Comparison of ENCODE assay signal across 8 cellular contexts in the genomic region with DNA sequence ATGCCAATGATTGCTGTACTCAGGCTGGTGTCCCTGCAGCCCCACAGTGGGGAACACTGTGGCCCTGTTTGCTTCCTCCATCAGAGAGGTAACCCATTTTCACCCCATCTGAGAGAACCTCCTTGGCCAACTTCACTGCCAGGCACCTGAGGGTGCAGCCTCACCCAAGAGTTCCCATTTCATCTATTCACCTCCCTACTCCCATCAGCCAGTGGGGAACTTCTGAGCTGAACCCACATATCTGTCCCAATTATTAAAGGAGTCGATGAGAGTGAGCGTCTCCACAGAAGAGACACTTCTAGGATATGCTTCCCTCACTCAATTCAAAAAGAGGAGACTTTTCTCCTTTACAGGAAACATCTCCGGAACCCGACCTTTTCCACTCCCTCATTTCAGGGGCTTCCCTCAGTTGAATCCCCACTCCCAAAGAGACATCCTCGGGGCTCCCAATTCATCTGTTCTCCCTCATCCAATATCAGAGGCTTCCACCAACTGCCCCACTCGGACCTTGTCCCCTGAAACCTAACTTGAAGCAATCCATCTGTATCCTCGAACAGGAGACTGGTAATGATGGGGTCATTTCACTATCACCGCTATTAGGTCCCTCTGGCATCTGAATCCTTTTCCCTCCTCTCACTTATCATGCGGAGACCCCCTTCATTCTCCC. TPM values are rescaled to one million over a fixed set of nuclear protein-coding genes. Genes with fewer than 3 reads are reported as not detected.
A peak's percentile ranks its signal among the peaks of the same experiment; 100 is the strongest.
DNase-seq lines count a peak whose midpoint lies in the region; ATAC-seq lines count a peak whose summit lies in the region.

No MANE protein-coding gene starts in this region.

- no peaks in the 10 kb centered on the region for H3K27me3 Mint-ChIP-seq in activated CD4-positive, alpha-beta memory T cell treated with anti-CD3 and anti-CD28 coated beads for 36 hours

- peaks cover 81% of the 10 kb centered on the region for H3K4me1 Mint-ChIP-seq in activated CD4-positive, alpha-beta memory T cell treated with anti-CD3 and anti-CD28 coated beads for 36 hours (ENCODE audit: low read depth)

- no peaks in the 10 kb centered on the region for H3K27me3 ChIP-seq in H7 (ENCODE audit: control insufficient read depth, insufficient read depth, low read length)
- no peaks in the 10 kb centered on the region for H3K27me3 ChIP-seq in right cardiac atrium (ENCODE audit: control insufficient read depth, insufficient read depth)
- no peaks in the 10 kb centered on the region for H3K27me3 ChIP-seq in skeletal muscle satellite cell (ENCODE audit: control insufficient read depth, insufficient read depth, low read length)

- H3K36me3 Mint-ChIP-seq in activated CD4-positive, alpha-beta memory T cell treated with anti-CD3 and anti-CD28 coated beads for 36 hours, result peaks cover 19% of the 10 kb centered on the region

- peak overlapping the region; percentile 92 for H3K9ac ChIP-seq in skeletal muscle satellite cell (ENCODE audit: low read depth, low read length)

- H3K27ac Mint-ChIP-seq in activated CD4-positive, alpha-beta memory T cell treated with anti-CD3 and anti-CD28 coated beads for 36 hours, result peak overlapping the region; percentile 95

- WGBS in right cardiac atrium, result 9% methylated on average over 9 of the region's 9 CpGs

- peak overlapping the region; percentile 95 for H3K4me3 Mint-ChIP-seq in activated CD4-positive, alpha-beta memory T cell treated with anti-CD3 and anti-CD28 coated beads for 36 hours

- CTCF ChIA-PET in activated CD4-positive, alpha-beta memory T cell treated with anti-CD3 and anti-CD28 coated beads for 36 hours (lab: Charles Lee), result interaction anchor here (0.7 to 3.1 kb wide), 7 partner anchors 9 to 377 kb away, joined by 4 to 14 read pairs (median 5); partner anchors contain the start of gene PEDS1

- H3K4me2 ChIP-seq in skeletal muscle satellite cell (ENCODE audit: low read length), result peak overlapping the region; percentile 90

- peak overlapping the region; percentile 76 for H3K4me3 ChIP-seq in H7 (ENCODE audit: insufficient read depth, low read depth, low read length)
- H3K4me3 ChIP-seq in right cardiac atrium (ENCODE audit: low read length), result peak overlapping the region; percentile 99
- peak overlapping the region; percentile 78 for H3K4me3 ChIP-seq in skeletal muscle satellite cell (ENCODE audit: low read length)

- H3K27ac ChIP-seq in right cardiac atrium (ENCODE audit: low read length), result peak overlapping the region; percentile 100

- ATAC-seq in right cardiac atrium, result no peak
- ATAC-seq in HG02798 (IDR thresholded peaks at IDR 0.05; ENCODE audit: poor library complexity, unreplicated experiment), result no peak

- no peaks in the 10 kb centered on the region; the same call in 1 of the 2 replicates for H3K36me3 ChIP-seq in H7 (replicated peaks; ENCODE audit: control insufficient read depth, insufficient read depth, low read length)
- H3K36me3 ChIP-seq in skeletal muscle satellite cell (ENCODE audit: insufficient read depth, low read length), result peaks cover 17% of the 10 kb centered on the region

- H3K4me1 ChIP-seq in right cardiac atrium (ENCODE audit: control insufficient read depth, insufficient read depth, low read length) (peaks cover 37% of the 10 kb centered on the region), skeletal muscle satellite cell (ENCODE audit: control insufficient read depth, insufficient read depth, low read length) (peaks cover 70% of the 10 kb centered on the region)

- H3K9me3 ChIP-seq in right cardiac atrium (ENCODE audit: control insufficient read depth, low read length), result no peaks in the 10 kb centered on the region
- no peaks in the 10 kb centered on the region for H3K9me3 ChIP-seq in skeletal muscle satellite cell (replicated peaks; ENCODE audit: low read length)

- POLR2A ChIA-PET in activated CD4-positive, alpha-beta memory T cell treated with anti-CD3 and anti-CD28 coated beads for 36 hours (lab: Charles Lee), result interaction anchor here (1.7 kb wide), 1 partner anchor 54 kb away, joined by 5 read pairs; no protein-coding TSS in a partner anchor

- DNase-seq in H7 (no peak), right cardiac atrium (no peak), A172 (ENCODE audit: low spot score) (no peak), NCI-H2227 (lab: John Stamatoyannopoulos, UW; ENCODE audit: unreplicated experiment) (no peak)
- peak; percentile 25 for DNase-seq in activated CD4-positive, alpha-beta memory T cell treated with anti-CD3 and anti-CD28 coated beads for 36 hours
- no peak for DNase-seq in effector CD4-positive, alpha-beta T cell

- H3K9me3 Mint-ChIP-seq in activated CD4-positive, alpha-beta memory T cell treated with anti-CD3 and anti-CD28 coated beads for 36 hours, result no peaks in the 10 kb centered on the region

- intact Hi-C loops in activated CD4-positive, alpha-beta memory T cell treated with anti-CD3 and anti-CD28 coated beads for 36 hours (cut with micrococcal nuclease), result loop anchor here (2.0 to 10.0 kb wide), 8 partner anchors 25 to 837 kb away; partner anchors contain the start of gene ZNFX1
- intact Hi-C loops in right cardiac atrium (cut with DNase I), result no loop called here

RNA-seq across cellular contexts. Expression of gene UBE2V1, which starts 1.0 kb away (rescaled TPM):
- total RNA-seq in H7 (2014; rRNA removed; shearing (Covaris generic)), result 65.1 and 72.9 TPM in 2 replicates
- 100 to 1,000 TPM; 167 to 172 TPM for total RNA-seq in activated CD4-positive, alpha-beta memory T cell treated with anti-CD3 and anti-CD28 coated beads for 36 hours
- 100 to 1,000 TPM in 1 of 4 donors, 10 to 100 TPM in 3; 86.8 to 120 (median 91.9) TPM for total RNA-seq in right cardiac atrium
- polyA plus RNA-seq in right cardiac atrium, result 86.0 TPM
- total RNA-seq in skeletal muscle satellite cell (2012; rRNA removed), result 72.8 and 83.9 TPM in 2 replicates
- 58.9 and 59.1 TPM in 2 replicates for total RNA-seq in A172 (2014; rRNA removed; shearing (Covaris generic))

RNA-seq across cellular contexts. Expression of gene PEDS1, which starts 41.6 kb away (rescaled TPM):
- total RNA-seq in H7 (2014; rRNA removed; shearing (Covaris generic)), result 45.3 and 47.7 TPM in 2 replicates
- total RNA-seq in activated CD4-positive, alpha-beta memory T cell treated with anti-CD3 and anti-CD28 coated beads for 36 hours, result 10 to 100 TPM; 15.0 to 16.9 TPM
- total RNA-seq in right cardiac atrium, result 10 to 100 TPM; 19.3 to 25.2 (median 21.6) TPM
- polyA plus RNA-seq in right cardiac atrium, result 26.8 TPM
- 22.8 and 32.3 TPM in 2 replicates for total RNA-seq in skeletal muscle satellite cell (2012; rRNA removed)
- 46.3 and 48.7 TPM in 2 replicates for total RNA-seq in A172 (2014; rRNA removed; shearing (Covaris generic))
